ENCODE assay signal across 33 cellular contexts in the genomic region with DNA sequence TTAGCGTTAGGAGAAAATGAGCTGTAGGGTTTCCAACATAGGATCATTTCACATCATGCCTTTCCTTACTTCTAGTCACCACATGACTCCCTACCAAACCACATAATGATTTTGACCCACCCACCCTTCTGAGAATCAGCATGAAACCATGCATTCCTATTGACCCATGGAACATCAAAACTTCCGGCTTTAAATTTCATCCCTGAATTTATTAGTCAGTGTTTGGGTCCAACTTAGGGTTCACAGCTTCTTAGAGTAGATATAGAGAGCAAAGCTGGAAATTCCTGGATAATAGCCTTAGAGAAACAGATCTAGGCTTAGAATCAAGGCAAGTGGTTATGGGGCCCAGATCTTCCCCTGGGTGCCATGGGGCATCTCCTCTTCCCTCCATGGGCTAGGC.
"Had no signal": no experiment of that assay in that cellular context is flagged by ENCODE, and none has a peak within 500 bp of the region (broad histone marks: within the 10 kb centered on the region; RNA-seq: fewer than 3 reads in every experiment).

No MANE protein-coding gene starts in this region.

- DNase-seq: activated B cell treated with CpG ODN at 0.5 μM for 24 hours; activated CD4-positive, alpha-beta memory T cell treated with anti-CD3 and anti-CD28 coated beads for 36 hours; activated CD4-positive, alpha-beta T cell treated with anti-CD3 and anti-CD28 coated beads for 4 hours; activated CD4-positive, alpha-beta T cell treated with anti-CD3 and anti-CD28 coated beads, Interleukin-2, amount 10 ng/mL, durations not matched to agents 24 days and 14 days; activated CD4-positive, alpha-beta T cell treated with anti-CD3 and anti-CD28 coated beads, Interleukin-2, amount 50 U/mL, for 1 hour; activated CD4-positive, alpha-beta T cell treated with anti-CD3 and anti-CD28 coated beads, Interleukin-2, amount 50 U/mL, for 4 hours; activated CD4-positive, CD25-positive, alpha-beta regulatory T cell treated with anti-CD3 and anti-CD28 coated beads, Interleukin-2, amount 50 U/mL, for 72 hours; activated CD8-positive, alpha-beta memory T cell treated with anti-CD3 and anti-CD28 coated beads, Interleukin-2, amount 50 U/mL, for 4 hours; activated CD8-positive, alpha-beta T cell treated with anti-CD3 and anti-CD28 coated beads for 36 hours; activated effector memory CD4-positive, alpha-beta T cell treated with anti-CD3 and anti-CD28 coated beads, Interleukin-2, amount 50 U/mL, for 16 hours; activated gamma-delta T cell treated with Interleukin-2 at 50 U/mL for 16 hours; activated naive CD4-positive, alpha-beta T cell; activated naive CD4-positive, alpha-beta T cell treated with anti-CD3 and anti-CD28 coated beads for 36 hours; activated naive CD4-positive, alpha-beta T cell treated with anti-CD3 and anti-CD28 coated beads, Interleukin-2, amount 50 U/mL, for 16 hours; activated naive CD8-positive, alpha-beta T cell treated with anti-CD3 and anti-CD28 coated beads for 36 hours; activated T-cell treated with anti-CD3 and anti-CD28 coated beads for 4 hours; activated T-cell treated with anti-CD3 and anti-CD28 coated beads, Interleukin-2, amount 50 U/mL, for 1 hour; activated T-cell treated with anti-CD3 and anti-CD28 coated beads, Interleukin-2, amount 50 U/mL, for 4 hours; activated T-cell treated with anti-CD3 and anti-CD28 coated beads, Interleukin-2, amount 50 U/mL, for 72 hours; amniotic stem cell; aorta; brain microvascular endothelial cell; central memory CD4-positive, alpha-beta T cell; T-helper 2 cell; T-helper 9 cell had no signal

- H3K27me3 ChIP-seq: adrenal gland, body of pancreas, brain microvascular endothelial cell, breast epithelium had no signal

- H3K9me3 Mint-ChIP-seq: activated CD4-positive, alpha-beta memory T cell treated with anti-CD3 and anti-CD28 coated beads for 36 hours; activated naive CD8-positive, alpha-beta T cell treated with anti-CD3 and anti-CD28 coated beads for 36 hours; activated T-helper 1 cell treated with anti-CD3 and anti-CD28 coated beads, Interleukin-12 subunit alpha, Interleukin-12 subunit beta, Interleukin-2, Interleukin-4 antibody, amounts not matched to agents 30 ng/mL and 10 ng/mL and 1 ng/mL, durations not matched to agents 14 hours and 24 hours and 36 hours had no signal

- H3K36me3 ChIP-seq: adrenal gland, brain microvascular endothelial cell, breast epithelium had no signal

- H3K27ac ChIP-seq: adrenal gland, body of pancreas, brain microvascular endothelial cell, breast epithelium had no signal

- H3K9me3 ChIP-seq: adrenal gland, body of pancreas, breast epithelium had no signal

- H3K27me3 Mint-ChIP-seq: activated B cell treated with CpG ODN at 0.5 μM for 24 hours; activated CD4-positive, alpha-beta memory T cell treated with anti-CD3 and anti-CD28 coated beads for 36 hours; activated CD4-positive, alpha-beta T cell treated with anti-CD3 and anti-CD28 coated beads, Interleukin-2, amount 10 ng/mL, durations not matched to agents 24 days and 14 days; activated CD8-positive, alpha-beta T cell treated with anti-CD3 and anti-CD28 coated beads for 36 hours; activated naive CD8-positive, alpha-beta T cell treated with anti-CD3 and anti-CD28 coated beads for 36 hours; activated T-helper 17 cell treated with anti-CD3 and anti-CD28 coated beads, Interleukin-2, amount 50 U/mL, for 72 hours had no signal

- H3K4me1 Mint-ChIP-seq: activated B cell treated with CpG ODN at 0.5 μM for 24 hours; activated CD4-positive, alpha-beta T cell treated with anti-CD3 and anti-CD28 coated beads, Interleukin-2, amount 10 ng/mL, durations not matched to agents 24 days and 14 days; activated naive CD8-positive, alpha-beta T cell treated with anti-CD3 and anti-CD28 coated beads for 36 hours; activated T-helper 17 cell treated with anti-CD3 and anti-CD28 coated beads, Interleukin-2, amount 50 U/mL, for 72 hours had no signal

- H3K4me3 ChIP-seq: adrenal gland, body of pancreas, breast epithelium had no signal

- H3K4me3 Mint-ChIP-seq: activated B cell treated with CpG ODN at 0.5 μM for 24 hours; activated CD4-positive, alpha-beta memory T cell treated with anti-CD3 and anti-CD28 coated beads for 36 hours; activated CD4-positive, alpha-beta T cell treated with anti-CD3 and anti-CD28 coated beads, Interleukin-2, amount 10 ng/mL, durations not matched to agents 24 days and 14 days; activated CD8-positive, alpha-beta T cell treated with anti-CD3 and anti-CD28 coated beads for 36 hours; activated naive CD4-positive, alpha-beta T cell treated with anti-CD3 and anti-CD28 coated beads for 36 hours; activated naive CD8-positive, alpha-beta T cell treated with anti-CD3 and anti-CD28 coated beads for 36 hours; activated T-cell treated with anti-CD3 and anti-CD28 coated beads, Interleukin-2, amount 50 U/mL, for 4 hours; activated T-cell treated with anti-CD3 and anti-CD28 coated beads, Interleukin-2, amount 50 U/mL, for 72 hours; activated T-helper 1 cell treated with anti-CD3 and anti-CD28 coated beads, Interleukin-12 subunit alpha, Interleukin-12 subunit beta, Interleukin-2, Interleukin-4 antibody, amounts not matched to agents 30 ng/mL and 10 ng/mL and 1 ng/mL, durations not matched to agents 14 hours and 24 hours and 36 hours; activated T-helper 17 cell treated with anti-CD3 and anti-CD28 coated beads, Interleukin-2, amount 50 U/mL, for 72 hours; T-helper 1 cell treated with Interleukin-12 subunit alpha and Interleukin-12 subunit beta and Interleukin-4 antibody, amounts not matched to agents 30 μg/mL and 1 μg/mL, for 36 hours; T-helper 2 cell treated with Interferon-gamma antibody and Interleukin-4, amounts not matched to agents 5 μg/mL and 100 μg/mL, for 36 hours had no signal

- ATAC-seq: activated CD8-positive, alpha-beta T cell treated with anti-CD3 and anti-CD28 coated beads for 36 hours; activated naive CD4-positive, alpha-beta T cell treated with anti-CD3 and anti-CD28 coated beads, Interleukin-2, amount 50 U/mL, for 72 hours; activated T-cell treated with anti-CD3 and anti-CD28 coated beads, Interleukin-2, amount 50 U/mL, for 4 hours; activated T-cell treated with anti-CD3 and anti-CD28 coated beads, Interleukin-2, amount 50 U/mL, for 72 hours; activated T-helper 17 cell treated with anti-CD3 and anti-CD28 coated beads, Interleukin-2, amount 50 U/mL, for 72 hours; body of pancreas had no signal

- H3K36me3 Mint-ChIP-seq: activated CD4-positive, alpha-beta memory T cell treated with anti-CD3 and anti-CD28 coated beads for 36 hours; activated naive CD4-positive, alpha-beta T cell treated with anti-CD3 and anti-CD28 coated beads, Interleukin-2, amount 50 U/mL, for 72 hours; activated naive CD8-positive, alpha-beta T cell treated with anti-CD3 and anti-CD28 coated beads for 36 hours had no signal

- H3K4me1 ChIP-seq: adrenal gland, breast epithelium had no signal

- H3K27ac Mint-ChIP-seq: activated B cell treated with CpG ODN at 0.5 μM for 24 hours; activated CD4-positive, alpha-beta memory T cell treated with anti-CD3 and anti-CD28 coated beads for 36 hours; activated CD4-positive, alpha-beta T cell treated with anti-CD3 and anti-CD28 coated beads, Interleukin-2, amount 10 ng/mL, durations not matched to agents 24 days and 14 days; activated CD8-positive, alpha-beta T cell treated with anti-CD3 and anti-CD28 coated beads for 36 hours; activated naive CD4-positive, alpha-beta T cell treated with anti-CD3 and anti-CD28 coated beads for 36 hours; activated naive CD4-positive, alpha-beta T cell treated with anti-CD3 and anti-CD28 coated beads, Interleukin-2, amount 50 U/mL, for 72 hours; activated naive CD8-positive, alpha-beta T cell treated with anti-CD3 and anti-CD28 coated beads for 36 hours; activated T-cell treated with anti-CD3 and anti-CD28 coated beads, Interleukin-2, amount 50 U/mL, for 72 hours; activated T-helper 1 cell treated with anti-CD3 and anti-CD28 coated beads, Interleukin-12 subunit alpha, Interleukin-12 subunit beta, Interleukin-2, Interleukin-4 antibody, amounts not matched to agents 30 ng/mL and 10 ng/mL and 1 ng/mL, durations not matched to agents 14 hours and 24 hours and 36 hours; activated T-helper 17 cell treated with anti-CD3 and anti-CD28 coated beads, Interleukin-2, amount 50 U/mL, for 72 hours; T-helper 1 cell treated with Interleukin-12 subunit alpha and Interleukin-12 subunit beta and Interleukin-4 antibody, amounts not matched to agents 30 μg/mL and 1 μg/mL, for 36 hours; T-helper 2 cell treated with Interferon-gamma antibody and Interleukin-4, amounts not matched to agents 5 μg/mL and 100 μg/mL, for 36 hours had no signal
